19 cellular contexts compared by ENCODE assay signal in genomic region chr15:58548308-58549012, GRCh38.
A peak's percentile ranks its signal among the peaks of the same experiment; 100 is the strongest.
DNase-seq lines count a peak whose midpoint lies in the region; ATAC-seq, FAIRE-seq and TF ChIP-seq lines count a peak whose summit lies in the region.
"Had no signal": no experiment of that assay in that cellular context is flagged by ENCODE, and none has a peak within 500 bp of the region (broad histone marks: within the 10 kb centered on the region; RNA-seq: fewer than 3 reads in every experiment).

No MANE protein-coding gene starts in this region.

- no peak overlapping the region for H3K18ac ChIP-seq in H9 (ENCODE audit: insufficient read length, low read depth, low read length)

- TF ChIP-seq CTCF in H9 (conservative IDR thresholded peaks at IDR 0.05) (no peak), astrocyte (IDR thresholded peaks at IDR 0.05; ENCODE audit: insufficient read depth, low read depth, low read length) (no peak), sigmoid colon (IDR thresholded peaks at IDR 0.05) (no peak)

- no peak overlapping the region for H2BK12ac ChIP-seq in H9 (ENCODE audit: insufficient read length, low read depth, low read length)

- H3K9me3 ChIP-seq in H9 (ENCODE audit: control insufficient read depth, low read depth, low read length) (no peaks in the 10 kb centered on the region), astrocyte (ENCODE audit: insufficient read depth, low read depth, low read length) (no peaks in the 10 kb centered on the region), right cardiac atrium (ENCODE audit: control insufficient read depth, low read length) (no peaks in the 10 kb centered on the region), sigmoid colon (no peaks in the 10 kb centered on the region)
- H3K9me3 ChIP-seq: breast epithelium, spleen, suprapubic skin had no signal

- intact Hi-C loops in right cardiac atrium (cut with DNase I) = no loop called here
- intact Hi-C loops in sigmoid colon (cut with DNase I) = no loop called here

- WGBS in H9 (ENCODE audit: extremely low coverage, insufficient read length, low lambda C conversion rate) = no CpG with 5 or more reads among the region's 26 CpGs
- 83% methylated on average over 26 of the region's 26 CpGs for WGBS in right cardiac atrium
- WGBS in sigmoid colon, 2 donors = 90 to 92% methylated on average over 26 of the region's 26 CpGs

- H3K27ac Mint-ChIP-seq in H9 (peak overlapping the region in 1 of 3 experiments; percentile 68; a peak in 2 of 7 replicates), astrocyte (ENCODE audit: unreplicated experiment) (peak overlapping the region; percentile 94)
- H3K27ac Mint-ChIP-seq: activated naive CD8-positive, alpha-beta T cell treated with anti-CD3 and anti-CD28 coated beads, Interleukin-2, amount 50 U/mL, for 24 hours; activated T-helper 1 cell treated with anti-CD3 and anti-CD28 coated beads, Interleukin-12 subunit alpha, Interleukin-12 subunit beta, Interleukin-2, Interleukin-4 antibody, amounts not matched to agents 30 ng/mL and 10 ng/mL and 1 ng/mL, durations not matched to agents 14 hours and 24 hours and 36 hours; WTC11 had no signal

- H3K9ac ChIP-seq in H9 (ENCODE audit: extremely low read depth, insufficient read length, low read length) = no peak overlapping the region
- no peak overlapping the region for H3K9ac ChIP-seq in astrocyte (ENCODE audit: low read length)

- H3K4me3 Mint-ChIP-seq in H9 (no peak overlapping the region), astrocyte (ENCODE audit: unreplicated experiment) (no peak overlapping the region)
- H3K4me3 Mint-ChIP-seq: activated naive CD8-positive, alpha-beta T cell treated with anti-CD3 and anti-CD28 coated beads, Interleukin-2, amount 50 U/mL, for 24 hours; activated T-helper 1 cell treated with anti-CD3 and anti-CD28 coated beads, Interleukin-12 subunit alpha, Interleukin-12 subunit beta, Interleukin-2, Interleukin-4 antibody, amounts not matched to agents 30 ng/mL and 10 ng/mL and 1 ng/mL, durations not matched to agents 14 hours and 24 hours and 36 hours; naive thymus-derived CD8-positive, alpha-beta T cell; WTC11 had no signal

- no peak for TF ChIP-seq POLR2A in sigmoid colon (IDR thresholded peaks at IDR 0.05)

- H2AFZ ChIP-seq in H9 (ENCODE audit: low read length) = no peak overlapping the region
- peak overlapping the region; percentile 1 for H2AFZ ChIP-seq in astrocyte (ENCODE audit: low read depth, low read length)

- no peak overlapping the region for H3T11ph ChIP-seq in H9 (ENCODE audit: low read length)

- H3K4me3 ChIP-seq in astrocyte (ENCODE audit: insufficient read depth, low read depth, low read length) = no peak overlapping the region
- no peak overlapping the region for H3K4me3 ChIP-seq in right cardiac atrium (ENCODE audit: low read length)
- no peak overlapping the region for H3K4me3 ChIP-seq in sigmoid colon
- H3K4me3 ChIP-seq: breast epithelium, lung, spleen, suprapubic skin had no signal

- H3K14ac ChIP-seq in H9 (ENCODE audit: insufficient read depth, low read length) = peak overlapping the region; percentile 0; the same call in 1 of the 2 replicates

- H3K9me3 Mint-ChIP-seq in H9 = no peaks in the 10 kb centered on the region
- no peaks in the 10 kb centered on the region for H3K9me3 Mint-ChIP-seq in astrocyte (ENCODE audit: unreplicated experiment)
- H3K9me3 Mint-ChIP-seq: activated naive CD8-positive, alpha-beta T cell treated with anti-CD3 and anti-CD28 coated beads, Interleukin-2, amount 50 U/mL, for 24 hours; activated T-helper 1 cell treated with anti-CD3 and anti-CD28 coated beads, Interleukin-12 subunit alpha, Interleukin-12 subunit beta, Interleukin-2, Interleukin-4 antibody, amounts not matched to agents 30 ng/mL and 10 ng/mL and 1 ng/mL, durations not matched to agents 14 hours and 24 hours and 36 hours; naive thymus-derived CD8-positive, alpha-beta T cell; WTC11 had no signal

- no peak overlapping the region for H2BK120ac ChIP-seq in H9 (ENCODE audit: low read depth, low read length, poor library complexity, severe bottlenecking)

- H3K79me1 ChIP-seq in H9 (ENCODE audit: insufficient read depth, low read depth, low read length, poor library complexity, severe bottlenecking) = no peaks in the 10 kb centered on the region

- H3K23me2 ChIP-seq in H9 (ENCODE audit: insufficient read length, low read depth, low read length, poor library complexity, severe bottlenecking) = no peaks in the 10 kb centered on the region

- H3K4me1 Mint-ChIP-seq in H9 (peaks cover 25 to 37% of the 10 kb centered on the region in 2 experiments), astrocyte (ENCODE audit: low read depth, unreplicated experiment) (peaks cover 59% of the 10 kb centered on the region)

- no peak overlapping the region for H2BK15ac ChIP-seq in H9 (ENCODE audit: low read depth, low read length)

- H4K5ac ChIP-seq in H9 (ENCODE audit: insufficient read length, low read depth, low read length) = no peak overlapping the region

- H3K79me2 ChIP-seq in H9 (ENCODE audit: insufficient read depth, low read length) (no peaks in the 10 kb centered on the region), astrocyte (ENCODE audit: insufficient read depth, low read length) (no peaks in the 10 kb centered on the region)

- H4K8ac ChIP-seq in H9 (replicated peaks; ENCODE audit: insufficient read length, low read depth, low read length) = no peak overlapping the region

- H2AK5ac ChIP-seq in H9 (ENCODE audit: insufficient read length, low read length) = no peak overlapping the region

- DNase-seq in H9 (no peak), astrocyte (ENCODE audit: low read depth) (no peak), right cardiac atrium (peak in 1 of 3 donors; percentile 49), sigmoid colon (no peak), NCI-H446 treated with DMSO at 0.1 percent for 48 hours (lab: John Stamatoyannopoulos, UW) (no peak), GF-D8 (lab: John Stamatoyannopoulos, UW) (no peak)
- DNase-seq: activated naive CD8-positive, alpha-beta T cell treated with anti-CD3 and anti-CD28 coated beads, Interleukin-2, amount 50 U/mL, for 24 hours; spleen; stimulated activated CD8-positive, alpha-beta memory T cell treated with anti-CD3 and anti-CD28 coated beads, Interleukin-4, amount 100 ng/mL, for 48 hours; T-helper 1 cell had no signal

- no peak overlapping the region for H3K4ac ChIP-seq in H9 (ENCODE audit: low read depth, low read length)

- H2BK5ac ChIP-seq in H9 (ENCODE audit: insufficient read length, low read length) = no peak overlapping the region

- no peak overlapping the region for H3K56ac ChIP-seq in H9 (ENCODE audit: insufficient read length, low read depth, low read length)

- no peaks in the 10 kb centered on the region for H4K20me1 ChIP-seq in H9 (ENCODE audit: control insufficient read depth, insufficient read depth, insufficient read length)
- H4K20me1 ChIP-seq in astrocyte (ENCODE audit: insufficient read depth, low read length) = no peaks in the 10 kb centered on the region

- H3K36me3 ChIP-seq in astrocyte (ENCODE audit: insufficient read depth, low read length) (no peaks in the 10 kb centered on the region), sigmoid colon (no peaks in the 10 kb centered on the region)
- H3K36me3 ChIP-seq: breast epithelium, spleen, suprapubic skin had no signal

- no peak for TF ChIP-seq EP300 in sigmoid colon (IDR thresholded peaks at IDR 0.05)

- no peak overlapping the region for H3K23ac ChIP-seq in H9 (ENCODE audit: insufficient read length, low read depth, low read length)

- H3K27me3 Mint-ChIP-seq in H9 (ENCODE audit: low read depth) (peaks cover 8% of the 10 kb centered on the region), astrocyte (ENCODE audit: low read depth, unreplicated experiment) (no peaks in the 10 kb centered on the region)
- H3K27me3 Mint-ChIP-seq: activated naive CD8-positive, alpha-beta T cell treated with anti-CD3 and anti-CD28 coated beads, Interleukin-2, amount 50 U/mL, for 24 hours had no signal

- no peak overlapping the region for H2BK20ac ChIP-seq in H9 (ENCODE audit: low read depth, low read length, poor library complexity, severe bottlenecking)

- H3K4me1 ChIP-seq in H9 (ENCODE audit: insufficient read depth, low read length) = no peaks in the 10 kb centered on the region
- H3K4me1 ChIP-seq in astrocyte (ENCODE audit: insufficient read depth, low read length) = peaks cover 50% of the 10 kb centered on the region
- peaks cover 7% of the 10 kb centered on the region for H3K4me1 ChIP-seq in right cardiac atrium (ENCODE audit: control insufficient read depth, insufficient read depth, low read length)
- H3K4me1 ChIP-seq in sigmoid colon = peaks cover 0 to 55% (median 45%) of the 10 kb centered on the region in 4 donors
- H3K4me1 ChIP-seq: breast epithelium had no signal

- no peak for FAIRE-seq in astrocyte (lab: Jason Lieb, UNC)

- no peaks in the 10 kb centered on the region for H3K36me3 Mint-ChIP-seq in H9 (ENCODE audit: insufficient read depth in 1 of 3, low read depth in 3 of 3)
- H3K36me3 Mint-ChIP-seq in astrocyte (ENCODE audit: low read depth, unreplicated experiment) = peaks cover 2% of the 10 kb centered on the region
- H3K36me3 Mint-ChIP-seq: WTC11 had no signal

- H4K91ac ChIP-seq in H9 (ENCODE audit: insufficient read length, low read depth, low read length) = no peak overlapping the region

- no peak overlapping the region for H3K4me2 ChIP-seq in H9 (ENCODE audit: insufficient read depth, insufficient read length, low read length)
- H3K4me2 ChIP-seq in astrocyte (ENCODE audit: low read length) = no peak overlapping the region

- H3K27ac ChIP-seq in H9 (ENCODE audit: insufficient read length, low read depth, low read length) = no peak overlapping the region
- peak overlapping the region; percentile 87 for H3K27ac ChIP-seq in astrocyte (ENCODE audit: low read depth, low read length)
- peak overlapping the region; percentile 6 for H3K27ac ChIP-seq in right cardiac atrium (ENCODE audit: low read length)
- H3K27ac ChIP-seq in sigmoid colon = peak overlapping the region; percentile 59 to 72 (median 67)
- H3K27ac ChIP-seq: breast epithelium, spleen, suprapubic skin had no signal

- no peak for ATAC-seq in right cardiac atrium
- no peak for ATAC-seq in HG02981 (IDR thresholded peaks at IDR 0.05; ENCODE audit: unreplicated experiment)
- ATAC-seq in HG03457 (IDR thresholded peaks at IDR 0.05; ENCODE audit: unreplicated experiment) = no peak
- ATAC-seq: activated naive CD8-positive, alpha-beta T cell treated with anti-CD3 and anti-CD28 coated beads, Interleukin-2, amount 50 U/mL, for 24 hours; esophagus mucosa; naive thymus-derived CD8-positive, alpha-beta T cell; WTC11 had no signal

- H3K27me3 ChIP-seq in H9 (ENCODE audit: insufficient read depth, low read length) (no peaks in the 10 kb centered on the region), astrocyte (ENCODE audit: insufficient read depth, low read length) (no peaks in the 10 kb centered on the region), right cardiac atrium (ENCODE audit: control insufficient read depth, insufficient read depth) (no peaks in the 10 kb centered on the region), sigmoid colon (no peaks in the 10 kb centered on the region)
- H3K27me3 ChIP-seq: breast epithelium, suprapubic skin had no signal
